In genomic region chr5:139789116-139789844, GRCh38 we compare ENCODE assay signal across 15 cellular contexts. TPM values are rescaled to one million over a fixed set of nuclear protein-coding genes. Genes with fewer than 3 reads are reported as not detected.
A peak's percentile ranks its signal among the peaks of the same experiment; 100 is the strongest.
DNase-seq lines count a peak whose midpoint lies in the region; ATAC-seq, FAIRE-seq and TF ChIP-seq lines count a peak whose summit lies in the region.
"Had no signal": no experiment of that assay in that cellular context is flagged by ENCODE, and none has a peak within 500 bp of the region (broad histone marks: within the 10 kb centered on the region; RNA-seq: fewer than 3 reads in every experiment).

No MANE protein-coding gene starts in this region.

- peak overlapping the region; percentile 40 for H3K4me3 Mint-ChIP-seq in CD4-positive, alpha-beta T cell
- H3K4me3 Mint-ChIP-seq in T-cell (peak overlapping the region; percentile 17 to 60 (median 37)), progenitor cell of endocrine pancreas (ENCODE audit: low read depth) (peak overlapping the region; percentile 35)

- H3K23ac ChIP-seq in H1 (ENCODE audit: insufficient read length): no peak overlapping the region

- H2BK120ac ChIP-seq in H1 (replicated peaks; ENCODE audit: low read depth, low read length): no peak overlapping the region

- H4K5ac ChIP-seq in H1 (ENCODE audit: insufficient read length, low read depth, low read length): no peak overlapping the region

- no peaks in the 10 kb centered on the region for H3K79me1 ChIP-seq in H1 (ENCODE audit: low read depth, low read length)

- peak overlapping the region; percentile 83 for H3K4ac ChIP-seq in H1 (replicated peaks; ENCODE audit: insufficient read length, low read depth, low read length)

- H3K4me2 ChIP-seq in H1 (ENCODE audit: insufficient read depth in 1 of 2, low read depth in 2 of 2, low read length in 2 of 2): peak overlapping the region in 1 of 2 experiments; percentile 62; a peak in 1 of 4 replicates

- H3K79me2 ChIP-seq in H1 (ENCODE audit: control insufficient read depth in 1 of 2, insufficient read depth in 2 of 2, low read length in 2 of 2): no peaks in the 10 kb centered on the region

- intact Hi-C loops in CD4-positive, alpha-beta T cell (cut with DNase I, micrococcal nuclease): no loop called here

- no peak for TF ChIP-seq POLR2A in H1 (IDR thresholded peaks at IDR 0.05; ENCODE audit: control extremely low read depth in 1 of 2, low read depth in 2 of 2, low read length in 2 of 2)

- CTCF ChIA-PET in CD4-positive, alpha-beta T cell (lab: Charles Lee): interaction anchor here (2.3 to 2.7 kb wide), 3 partner anchors 23 to 181 kb away, joined by 16 to 32 read pairs (median 21); no protein-coding TSS in a partner anchor
- CTCF ChIA-PET in T-cell (lab: Charles Lee): no interaction called here
- CTCF ChIA-PET in H1 (lab: Charles Lee; ENCODE audit: partially characterized antibody): interaction anchor here (0.9 to 10.1 kb wide), 21 partner anchors 9 to 366 kb away, joined by 3 to 276 read pairs (median 21); partner anchors contain the start of gene PSD2

- peaks cover 48% of the 10 kb centered on the region for H3K27me3 Mint-ChIP-seq in CD4-positive, alpha-beta T cell
- H3K27me3 Mint-ChIP-seq in T-cell (peaks cover 26 to 46% of the 10 kb centered on the region in 2 donors), progenitor cell of endocrine pancreas (peaks cover 77% of the 10 kb centered on the region)

- H3K4me1 ChIP-seq in H1 (replicated peaks in 1 of 4; ENCODE audit: control insufficient read depth in 3 of 4, insufficient read depth in 4 of 4, low read length in 3 of 4): peaks cover 0 to 5% (median 5%) of the 10 kb centered on the region in 4 experiments; a peak in 5 of 7 replicates

- no peak for FAIRE-seq in H1 (lab: Jason Lieb, UNC)

- no peak overlapping the region; the same call in 1 of the 2 replicates for H2BK12ac ChIP-seq in H1 (ENCODE audit: low read depth, low read length)

- DNase-seq in CD4-positive, alpha-beta T cell: no peak
- no peak for DNase-seq in T-cell
- DNase-seq in H1 (ENCODE audit: low read depth in 1 of 2, low spot score in 2 of 2): no peak
- DNase-seq in progenitor cell of endocrine pancreas (ENCODE audit: low spot score, unreplicated experiment): no peak
- no peak for DNase-seq in CD1c-positive myeloid dendritic cell (ENCODE audit: extremely low spot score)
- DNase-seq in inferior parietal cortex (ENCODE audit: extremely low spot score): no peak
- no peak for DNase-seq in hippocampal formation (lab: John Stamatoyannopoulos, UW)
- DNase-seq: activated CD4-positive, alpha-beta T cell treated with anti-CD3 and anti-CD28 coated beads for 48 hours; brain microvascular endothelial cell; NCI-H2107; NCI-H748 treated with DMSO at 0.1 percent for 48 hours; stimulated activated CD4-positive, alpha-beta T cell treated with anti-CD3 and anti-CD28 coated beads, Interleukin-4, amount 100 ng/mL, for 4 hours had no signal

- peak overlapping the region; percentile 23; the same call in 1 of the 2 replicates for H2BK20ac ChIP-seq in H1 (ENCODE audit: low read length)

- no peak for TF ChIP-seq RAD21 in H1 (IDR thresholded peaks at IDR 0.05 in 1 of 2, conservative IDR thresholded peaks at IDR 0.05 in 1 of 2; ENCODE audit: low read depth in 2 of 2, low read length in 2 of 2)

- H3K9me3 ChIP-seq in CD4-positive, alpha-beta T cell (ENCODE audit: control insufficient read depth, low read length): no peaks in the 10 kb centered on the region
- no peaks in the 10 kb centered on the region for H3K9me3 ChIP-seq in H1 (ENCODE audit: insufficient read depth in 2 of 2, low read depth in 1 of 2, low read length in 1 of 2)

- no peak overlapping the region for H3K27ac ChIP-seq in CD4-positive, alpha-beta T cell (ENCODE audit: low read depth, low read length)
- no peak overlapping the region for H3K27ac ChIP-seq in H1 (ENCODE audit: low read depth, low read length)
- H3K27ac ChIP-seq: brain microvascular endothelial cell had no signal

- no peak overlapping the region for H3K27ac Mint-ChIP-seq in CD4-positive, alpha-beta T cell
- H3K27ac Mint-ChIP-seq in T-cell (no peak overlapping the region), progenitor cell of endocrine pancreas (no peak overlapping the region)

- no peaks in the 10 kb centered on the region for H4K20me1 ChIP-seq in H1 (replicated peaks in 1 of 2; ENCODE audit: control insufficient read depth in 1 of 2, insufficient read depth in 2 of 2, low read length in 2 of 2)

- H3K36me3 ChIP-seq in H1 (ENCODE audit: control insufficient read depth in 2 of 4, insufficient read depth in 4 of 4, low read length in 3 of 4): no peaks in the 10 kb centered on the region
- H3K36me3 ChIP-seq: brain microvascular endothelial cell had no signal

- 87 to 100% methylated on average over 1 to 12 of the region's 12 CpGs for WGBS in H1 (ENCODE audit: extremely low coverage in 1 of 2, insufficient coverage in 1 of 2, insufficient read length in 1 of 2, insufficient replicate concordance in 2 of 2, low coverage in 1 of 2, low lambda C conversion rate in 2 of 2, missing lambda C conversion rate in 1 of 2), 2 experiments

- H3K9me3 Mint-ChIP-seq in CD4-positive, alpha-beta T cell: no peaks in the 10 kb centered on the region
- no peaks in the 10 kb centered on the region for H3K9me3 Mint-ChIP-seq in T-cell
- no peaks in the 10 kb centered on the region for H3K9me3 Mint-ChIP-seq in progenitor cell of endocrine pancreas (ENCODE audit: low read depth)

- no peak overlapping the region; the same call in 1 of the 2 replicates for H4K8ac ChIP-seq in H1 (ENCODE audit: extremely low read depth, insufficient read depth, low read length)

- no peak for TF ChIP-seq CTCF in CD4-positive, alpha-beta T cell (IDR thresholded peaks at IDR 0.05)
- TF ChIP-seq CTCF in H1 (IDR thresholded peaks at IDR 0.05; ENCODE audit: control extremely low read depth in 1 of 3, insufficient read depth in 1 of 3, low read depth in 1 of 3, low read length in 3 of 3) (no peak), progenitor cell of endocrine pancreas (IDR thresholded peaks at IDR 0.05; ENCODE audit: unreplicated experiment) (no peak)

- H3K18ac ChIP-seq in H1 (ENCODE audit: extremely low read depth, low read length): 0 out of 2 replicates have a peak overlapping the region, but pooled peaks have one; percentile 93

- no peak overlapping the region for H3K4me3 ChIP-seq in H1 (ENCODE audit: extremely low read depth in 1 of 4, insufficient read depth in 2 of 4, low read depth in 3 of 4, low read length in 4 of 4)

- POLR2A ChIA-PET in CD4-positive, alpha-beta T cell (lab: Charles Lee): interaction anchor here (1.0 kb wide), 1 partner anchor 58 kb away, joined by 4 read pairs; no protein-coding TSS in a partner anchor
- POLR2A ChIA-PET in T-cell (lab: Charles Lee) (no interaction called here), H1 (lab: Charles Lee; ENCODE audit: partially characterized antibody) (no interaction called here)

- ATAC-seq in CD4-positive, alpha-beta T cell (ENCODE audit: poor library complexity): no peak
- no peak for ATAC-seq in T-cell (replicated peaks in 1 of 4)
- ATAC-seq in HG03469 (IDR thresholded peaks at IDR 0.05; ENCODE audit: unreplicated experiment): no peak

- no peak overlapping the region for H3K56ac ChIP-seq in H1 (replicated peaks; ENCODE audit: insufficient read length, low read depth, low read length)

- no peak overlapping the region; the same call in 1 of the 2 replicates for H2BK5ac ChIP-seq in H1 (ENCODE audit: low read depth, low read length)

- TF ChIP-seq EP300 in H1 (IDR thresholded peaks at IDR 0.05; ENCODE audit: borderline replicate concordance in 1 of 2, low read depth in 2 of 2, low read length in 2 of 2): no peak

- H3K36me3 Mint-ChIP-seq in CD4-positive, alpha-beta T cell (ENCODE audit: low read depth): no peaks in the 10 kb centered on the region
- H3K36me3 Mint-ChIP-seq in T-cell (no peaks in the 10 kb centered on the region), progenitor cell of endocrine pancreas (ENCODE audit: insufficient read depth) (no peaks in the 10 kb centered on the region)

- H3K27me3 ChIP-seq in CD4-positive, alpha-beta T cell (ENCODE audit: control insufficient read depth, insufficient read depth, low read length): peaks cover 28% of the 10 kb centered on the region
- peaks cover 11 to 37% (median 29%) of the 10 kb centered on the region in 4 experiments for H3K27me3 ChIP-seq in H1 (replicated peaks in 1 of 4; ENCODE audit: control insufficient read depth in 3 of 4, extremely low read depth in 1 of 4, insufficient read depth in 3 of 4, low read length in 3 of 4)

- peaks cover 10% of the 10 kb centered on the region for H3K4me1 Mint-ChIP-seq in CD4-positive, alpha-beta T cell (ENCODE audit: low read depth)
- H3K4me1 Mint-ChIP-seq in T-cell (peaks cover 4 to 14% (median 5%) of the 10 kb centered on the region in 3 donors), progenitor cell of endocrine pancreas (ENCODE audit: low read depth) (peaks cover 1% of the 10 kb centered on the region)

- H3K23me2 ChIP-seq in H1 (ENCODE audit: low read depth, low read length): peaks cover 3% of the 10 kb centered on the region; the same call in 1 of the 2 replicates

- H2AK5ac ChIP-seq in H1 (ENCODE audit: low read depth, low read length): no peak overlapping the region

- no peak overlapping the region for H2BK15ac ChIP-seq in H1 (ENCODE audit: low read length)

- no peak overlapping the region for H3K9ac ChIP-seq in H1 (replicated peaks in 1 of 4; ENCODE audit: extremely low read depth in 1 of 4, low read depth in 3 of 4, low read length in 3 of 4)

- H4K91ac ChIP-seq in H1 (replicated peaks; ENCODE audit: insufficient read length, low read length): peak overlapping the region; percentile 87

- H2AFZ ChIP-seq in H1 (ENCODE audit: low read length): no peak overlapping the region

- H3K14ac ChIP-seq in H1 (ENCODE audit: insufficient read length): no peak overlapping the region

TF ChIP-seq in H1, 55 proteins besides CTCF, POLR2A, EP300 and RAD21 (continues in another document):
- TF ChIP-seq KDM4A (IDR thresholded peaks at IDR 0.05; ENCODE audit: low read depth, low read length, severe bottlenecking) (no peak), SRF (IDR thresholded peaks at IDR 0.05; ENCODE audit: low read depth, low read length) (no peak), KDM1A (IDR thresholded peaks at IDR 0.05; ENCODE audit: borderline replicate concordance, low read length) (no peak), HDAC2 (IDR thresholded peaks at IDR 0.05; ENCODE audit: borderline replicate concordance in 1 of 2, low read depth in 2 of 2, low read length in 2 of 2) (no peak)

RNA-seq across cellular contexts. Expression of gene PSD2, which starts 6.3 kb away (rescaled TPM):
- under 1 TPM in 1 of 2 experiments, not detected in 1; 0.08 TPM for total RNA-seq in CD4-positive, alpha-beta T cell
- under 1 TPM in 3 of 5 donors, not detected in 2; 0.07 to 0.15 (median 0.09) TPM for total RNA-seq in T-cell
- 0.06 and 0.13 TPM in 2 replicates for total RNA-seq in H1 (2021; fragmentation: NEBNext Ultra II Directional; extraction: Animal tissue kit (Norgen Biotek cat#: 25700))
- 0.14 and 0.25 TPM in 2 replicates for polyA plus RNA-seq in H1 (2011; rRNA removed)
- polyA plus RNA-seq in H1 (2011; cell fraction: cytosol; rRNA removed): 0.23 TPM
- polyA plus RNA-seq in H1 (2011; cell fraction: nucleus; rRNA removed): 0.48 TPM
- 0.09 to 0.24 TPM (median 0.15 TPM) in 4 replicates for polyA plus RNA-seq in H1 (2012, experiment 1 of 2)
- polyA plus RNA-seq in H1 (2012, experiment 2 of 2): 0.14 TPM
- polyA plus RNA-seq in H1 (2013, experiment 1 of 2): 0.06 TPM
- 0.09 TPM for polyA plus RNA-seq in H1 (2013, experiment 2 of 2)
- polyA minus RNA-seq in H1 (2011; rRNA and poly(A)+ RNA removed): 0.17 TPM in 1 of 2 replicates, not detected in the other
- not detected for polyA minus RNA-seq in H1 (2011; cell fraction: cytosol; rRNA and poly(A)+ RNA removed)
- polyA minus RNA-seq in H1 (2011; cell fraction: nucleus; rRNA and poly(A)+ RNA removed): 0.20 TPM
- 0.14 and 0.18 TPM in 2 replicates for total RNA-seq in progenitor cell of endocrine pancreas
- total RNA-seq: left ventricle myocardium superior, RPMI7951 had no signal

Comparison
In these comparisons a context has a peak if more than half of its experiments do, and no peak if none do; other contexts are left out.
1. CTCF ChIA-PET loops: an anchor here in CD4-positive, alpha-beta T cell (2.3 to 2.7 kb wide) and H1 (0.9 to 10.1 kb wide); none called in T-cell.